Comparison of ENCODE assay signal across 1 cellular context in the genomic region with DNA sequence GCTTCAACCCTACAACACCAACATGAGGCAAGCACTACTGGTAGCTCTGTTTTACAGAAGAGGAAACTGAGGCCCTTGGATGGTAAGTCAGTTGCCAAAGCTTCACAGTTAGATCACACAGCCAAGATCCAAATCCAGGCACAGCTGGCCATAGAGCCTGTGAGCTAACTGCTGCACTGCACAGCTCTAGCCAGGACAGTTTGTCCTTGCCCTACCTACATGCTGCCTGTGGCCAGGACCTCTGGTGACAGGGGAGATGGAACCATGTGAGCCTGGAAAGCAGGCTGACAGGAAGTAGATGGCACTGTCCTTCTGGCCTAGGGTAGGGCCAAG.
TF ChIP-seq lines count a peak whose summit lies in the region.

No MANE protein-coding gene starts in this region.

TF ChIP-seq in GM23338, 12 proteins besides CTCF, POLR2A, EP300 and RAD21 (continued from another document):
- TF ChIP-seq, protein P1, sequence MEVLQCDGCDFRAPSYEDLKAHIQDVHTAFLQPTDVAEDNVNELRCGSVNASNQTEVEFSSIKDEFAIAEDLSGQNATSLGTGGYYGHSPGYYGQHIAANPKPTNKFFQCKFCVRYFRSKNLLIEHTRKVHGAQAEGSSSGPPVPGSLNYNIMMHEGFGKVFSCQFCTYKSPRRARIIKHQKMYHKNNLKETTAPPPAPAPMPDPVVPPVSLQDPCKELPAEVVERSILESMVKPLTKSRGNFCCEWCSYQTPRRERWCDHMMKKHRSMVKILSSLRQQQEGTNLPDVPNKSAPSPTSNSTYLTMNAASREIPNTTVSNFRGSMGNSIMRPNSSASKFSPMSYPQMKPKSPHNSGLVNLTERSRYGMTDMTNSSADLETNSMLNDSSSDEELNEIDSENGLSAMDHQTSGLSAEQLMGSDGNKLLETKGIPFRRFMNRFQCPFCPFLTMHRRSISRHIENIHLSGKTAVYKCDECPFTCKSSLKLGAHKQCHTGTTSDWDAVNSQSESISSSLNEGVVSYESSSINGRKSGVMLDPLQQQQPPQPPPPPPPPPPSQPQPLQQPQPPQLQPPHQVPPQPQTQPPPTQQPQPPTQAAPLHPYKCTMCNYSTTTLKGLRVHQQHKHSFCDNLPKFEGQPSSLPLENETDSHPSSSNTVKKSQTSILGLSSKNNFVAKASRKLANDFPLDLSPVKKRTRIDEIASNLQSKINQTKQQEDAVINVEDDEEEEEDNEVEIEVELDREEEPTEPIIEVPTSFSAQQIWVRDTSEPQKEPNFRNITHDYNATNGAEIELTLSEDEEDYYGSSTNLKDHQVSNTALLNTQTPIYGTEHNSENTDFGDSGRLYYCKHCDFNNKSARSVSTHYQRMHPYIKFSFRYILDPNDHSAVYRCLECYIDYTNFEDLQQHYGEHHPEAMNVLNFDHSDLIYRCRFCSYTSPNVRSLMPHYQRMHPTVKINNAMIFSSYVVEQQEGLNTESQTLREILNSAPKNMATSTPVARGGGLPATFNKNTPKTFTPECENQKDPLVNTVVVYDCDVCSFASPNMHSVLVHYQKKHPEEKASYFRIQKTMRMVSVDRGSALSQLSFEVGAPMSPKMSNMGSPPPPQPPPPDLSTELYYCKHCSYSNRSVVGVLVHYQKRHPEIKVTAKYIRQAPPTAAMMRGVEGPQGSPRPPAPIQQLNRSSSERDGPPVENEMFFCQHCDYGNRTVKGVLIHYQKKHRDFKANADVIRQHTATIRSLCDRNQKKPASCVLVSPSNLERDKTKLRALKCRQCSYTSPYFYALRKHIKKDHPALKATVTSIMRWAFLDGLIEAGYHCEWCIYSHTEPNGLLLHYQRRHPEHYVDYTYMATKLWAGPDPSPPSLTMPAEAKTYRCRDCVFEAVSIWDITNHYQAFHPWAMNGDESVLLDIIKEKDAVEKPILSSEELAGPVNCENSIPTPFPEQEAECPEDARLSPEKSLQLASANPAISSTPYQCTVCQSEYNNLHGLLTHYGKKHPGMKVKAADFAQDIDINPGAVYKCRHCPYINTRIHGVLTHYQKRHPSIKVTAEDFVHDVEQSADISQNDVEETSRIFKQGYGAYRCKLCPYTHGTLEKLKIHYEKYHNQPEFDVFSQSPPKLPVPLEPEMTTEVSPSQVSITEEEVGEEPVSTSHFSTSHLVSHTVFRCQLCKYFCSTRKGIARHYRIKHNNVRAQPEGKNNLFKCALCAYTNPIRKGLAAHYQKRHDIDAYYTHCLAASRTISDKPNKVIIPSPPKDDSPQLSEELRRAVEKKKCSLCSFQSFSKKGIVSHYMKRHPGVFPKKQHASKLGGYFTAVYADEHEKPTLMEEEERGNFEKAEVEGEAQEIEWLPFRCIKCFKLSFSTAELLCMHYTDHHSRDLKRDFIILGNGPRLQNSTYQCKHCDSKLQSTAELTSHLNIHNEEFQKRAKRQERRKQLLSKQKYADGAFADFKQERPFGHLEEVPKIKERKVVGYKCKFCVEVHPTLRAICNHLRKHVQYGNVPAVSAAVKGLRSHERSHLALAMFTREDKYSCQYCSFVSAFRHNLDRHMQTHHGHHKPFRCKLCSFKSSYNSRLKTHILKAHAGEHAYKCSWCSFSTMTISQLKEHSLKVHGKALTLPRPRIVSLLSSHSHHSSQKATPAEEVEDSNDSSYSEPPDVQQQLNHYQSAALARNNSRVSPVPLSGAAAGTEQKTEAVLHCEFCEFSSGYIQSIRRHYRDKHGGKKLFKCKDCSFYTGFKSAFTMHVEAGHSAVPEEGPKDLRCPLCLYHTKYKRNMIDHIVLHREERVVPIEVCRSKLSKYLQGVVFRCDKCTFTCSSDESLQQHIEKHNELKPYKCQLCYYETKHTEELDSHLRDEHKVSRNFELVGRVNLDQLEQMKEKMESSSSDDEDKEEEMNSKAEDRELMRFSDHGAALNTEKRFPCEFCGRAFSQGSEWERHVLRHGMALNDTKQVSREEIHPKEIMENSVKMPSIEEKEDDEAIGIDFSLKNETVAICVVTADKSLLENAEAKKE (CRISPR knock-in tag; IDR thresholded peaks at IDR 0.05): no peak
- no peak for TF ChIP-seq STAT1 (IDR thresholded peaks at IDR 0.05; ENCODE audit: unreplicated experiment)
- TF ChIP-seq POLR2AphosphoS5 (IDR thresholded peaks at IDR 0.05; ENCODE audit: low read depth): no peak
- no peak for TF ChIP-seq EZH2phosphoT487 (IDR thresholded peaks at IDR 0.05; ENCODE audit: unreplicated experiment)
- no peak for TF ChIP-seq ZNF114 (CRISPR knock-in tag; IDR thresholded peaks at IDR 0.05)
- TF ChIP-seq EZH2 (IDR thresholded peaks at IDR 0.05; ENCODE audit: low read depth, unreplicated experiment): no peak
- TF ChIP-seq, protein P2, sequence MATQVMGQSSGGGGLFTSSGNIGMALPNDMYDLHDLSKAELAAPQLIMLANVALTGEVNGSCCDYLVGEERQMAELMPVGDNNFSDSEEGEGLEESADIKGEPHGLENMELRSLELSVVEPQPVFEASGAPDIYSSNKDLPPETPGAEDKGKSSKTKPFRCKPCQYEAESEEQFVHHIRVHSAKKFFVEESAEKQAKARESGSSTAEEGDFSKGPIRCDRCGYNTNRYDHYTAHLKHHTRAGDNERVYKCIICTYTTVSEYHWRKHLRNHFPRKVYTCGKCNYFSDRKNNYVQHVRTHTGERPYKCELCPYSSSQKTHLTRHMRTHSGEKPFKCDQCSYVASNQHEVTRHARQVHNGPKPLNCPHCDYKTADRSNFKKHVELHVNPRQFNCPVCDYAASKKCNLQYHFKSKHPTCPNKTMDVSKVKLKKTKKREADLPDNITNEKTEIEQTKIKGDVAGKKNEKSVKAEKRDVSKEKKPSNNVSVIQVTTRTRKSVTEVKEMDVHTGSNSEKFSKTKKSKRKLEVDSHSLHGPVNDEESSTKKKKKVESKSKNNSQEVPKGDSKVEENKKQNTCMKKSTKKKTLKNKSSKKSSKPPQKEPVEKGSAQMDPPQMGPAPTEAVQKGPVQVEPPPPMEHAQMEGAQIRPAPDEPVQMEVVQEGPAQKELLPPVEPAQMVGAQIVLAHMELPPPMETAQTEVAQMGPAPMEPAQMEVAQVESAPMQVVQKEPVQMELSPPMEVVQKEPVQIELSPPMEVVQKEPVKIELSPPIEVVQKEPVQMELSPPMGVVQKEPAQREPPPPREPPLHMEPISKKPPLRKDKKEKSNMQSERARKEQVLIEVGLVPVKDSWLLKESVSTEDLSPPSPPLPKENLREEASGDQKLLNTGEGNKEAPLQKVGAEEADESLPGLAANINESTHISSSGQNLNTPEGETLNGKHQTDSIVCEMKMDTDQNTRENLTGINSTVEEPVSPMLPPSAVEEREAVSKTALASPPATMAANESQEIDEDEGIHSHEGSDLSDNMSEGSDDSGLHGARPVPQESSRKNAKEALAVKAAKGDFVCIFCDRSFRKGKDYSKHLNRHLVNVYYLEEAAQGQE (IDR thresholded peaks at IDR 0.05; ENCODE audit: unreplicated experiment): no peak
